11 cellular contexts compared by ENCODE assay signal in the genomic region with DNA sequence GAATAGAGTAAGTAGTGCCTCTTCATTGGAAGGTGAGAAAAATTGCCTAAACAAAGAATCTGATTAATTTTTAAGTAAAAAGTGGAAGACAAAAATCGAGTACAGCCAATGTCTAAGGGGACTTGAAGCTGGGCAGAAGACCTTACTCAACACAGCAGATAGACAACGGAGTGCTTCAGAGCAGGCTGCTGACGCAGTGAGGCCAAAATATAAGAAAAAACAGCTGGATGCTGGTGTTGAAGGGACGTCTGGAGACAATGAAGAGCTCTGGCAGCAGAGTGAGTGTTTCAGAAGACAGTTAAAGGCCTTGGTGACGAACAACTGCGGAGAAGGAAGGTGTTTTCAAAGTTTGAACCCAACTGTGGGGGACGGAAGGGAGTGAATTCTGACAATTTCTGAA.
"Had no signal": no experiment of that assay in that cellular context is flagged by ENCODE, and none has a peak within 500 bp of the region (broad histone marks: within the 10 kb centered on the region; RNA-seq: fewer than 3 reads in every experiment).

No MANE protein-coding gene starts in this region.

- ATAC-seq: activated CD8-positive, alpha-beta T cell treated with anti-CD3 and anti-CD28 coated beads for 36 hours; activated T-cell treated with anti-CD3 and anti-CD28 coated beads, Interleukin-2, amount 50 U/mL, for 4 hours; esophagus mucosa had no signal

- H3K4me3 ChIP-seq: stomach, thoracic aorta had no signal

- H3K9me3 ChIP-seq: stomach, thoracic aorta had no signal

- DNase-seq: activated B cell treated with CpG ODN at 0.5 μM for 24 hours; activated CD4-positive, alpha-beta T cell treated with anti-CD3 and anti-CD28 coated beads for 48 hours; activated CD8-positive, alpha-beta T cell treated with anti-CD3 and anti-CD28 coated beads for 36 hours; activated T-cell treated with anti-CD3 and anti-CD28 coated beads, Interleukin-2, amount 50 U/mL, for 4 hours; hippocampal formation; mesendoderm; stimulated activated CD4-positive, alpha-beta T cell treated with anti-CD3 and anti-CD28 coated beads, Interleukin-12 subunit alpha, Interleukin-12 subunit beta, amount 100 ng/mL, for 4 hours; stimulated activated CD4-positive, alpha-beta T cell treated with anti-CD3 and anti-CD28 coated beads, Interleukin-2, amount 100 ng/mL, for 24 hours; stomach had no signal

- H3K27me3 ChIP-seq: stomach had no signal
